ENCODE assay signal across 26 cellular contexts in genomic region chr12:119775246-119775895, GRCh38.
"Had no signal": no experiment of that assay in that cellular context is flagged by ENCODE, and none has a peak within 500 bp of the region (broad histone marks: within the 10 kb centered on the region; RNA-seq: fewer than 3 reads in every experiment).

No MANE protein-coding gene starts in this region.

- ATAC-seq: body of pancreas; effector memory CD8-positive, alpha-beta T cell; naive thymus-derived CD4-positive, alpha-beta T cell; stimulated activated naive B cell treated with anti-CD40 and anti-IgM and Interleukin-4, amounts not matched to agents 10 μg/mL and 1 μg/mL and 100 μg/mL, for 72 hours had no signal

- H3K4me3 ChIP-seq: adrenal gland, body of pancreas, hepatocyte, ovary, sigmoid colon, stomach, thyroid gland, upper lobe of left lung, vagina had no signal

- H3K27ac Mint-ChIP-seq: activated naive CD4-positive, alpha-beta T cell treated with anti-CD3 and anti-CD28 coated beads for 36 hours; activated naive CD8-positive, alpha-beta T cell treated with anti-CD3 and anti-CD28 coated beads for 36 hours; effector memory CD8-positive, alpha-beta T cell; naive thymus-derived CD4-positive, alpha-beta T cell; progenitor cell of endocrine pancreas; stimulated activated naive B cell treated with anti-CD40 and anti-IgM and Interleukin-4, amounts not matched to agents 10 μg/mL and 1 μg/mL and 100 μg/mL, for 72 hours had no signal

- H3K36me3 ChIP-seq: adrenal gland, ovary, sigmoid colon, thyroid gland, upper lobe of left lung, vagina had no signal

- H3K27me3 Mint-ChIP-seq: activated naive CD8-positive, alpha-beta T cell treated with anti-CD3 and anti-CD28 coated beads for 36 hours; effector memory CD8-positive, alpha-beta T cell; naive thymus-derived CD4-positive, alpha-beta T cell; progenitor cell of endocrine pancreas; stimulated activated naive B cell treated with anti-CD40 and anti-IgM and Interleukin-4, amounts not matched to agents 10 μg/mL and 1 μg/mL and 100 μg/mL, for 72 hours had no signal

- H3K9me3 Mint-ChIP-seq: activated naive CD4-positive, alpha-beta T cell treated with anti-CD3 and anti-CD28 coated beads for 36 hours; activated naive CD8-positive, alpha-beta T cell treated with anti-CD3 and anti-CD28 coated beads for 36 hours; effector memory CD8-positive, alpha-beta T cell; naive thymus-derived CD4-positive, alpha-beta T cell; stimulated activated naive B cell treated with anti-CD40 and anti-IgM and Interleukin-4, amounts not matched to agents 10 μg/mL and 1 μg/mL and 100 μg/mL, for 72 hours had no signal

- H3K27me3 ChIP-seq: adrenal gland, body of pancreas, hepatocyte, ovary, sigmoid colon, stomach, thyroid gland, upper lobe of left lung, vagina had no signal

- H3K27ac ChIP-seq: adrenal gland, body of pancreas, hepatocyte, ovary, sigmoid colon, stomach, thyroid gland, upper lobe of left lung, vagina, VCaP had no signal

- H3K4me2 ChIP-seq: hepatocyte had no signal

- H3K79me2 ChIP-seq: hepatocyte had no signal

- H3K4me1 ChIP-seq: adrenal gland, body of pancreas, sigmoid colon, thyroid gland, upper lobe of left lung, vagina had no signal

- H3K4me3 Mint-ChIP-seq: activated naive CD4-positive, alpha-beta T cell treated with anti-CD3 and anti-CD28 coated beads for 36 hours; activated naive CD8-positive, alpha-beta T cell treated with anti-CD3 and anti-CD28 coated beads for 36 hours; effector memory CD8-positive, alpha-beta T cell; naive thymus-derived CD4-positive, alpha-beta T cell; stimulated activated naive B cell treated with anti-CD40 and anti-IgM and Interleukin-4, amounts not matched to agents 10 μg/mL and 1 μg/mL and 100 μg/mL, for 72 hours had no signal

- H3K4me1 Mint-ChIP-seq: activated naive CD8-positive, alpha-beta T cell treated with anti-CD3 and anti-CD28 coated beads for 36 hours; naive thymus-derived CD4-positive, alpha-beta T cell; stimulated activated naive B cell treated with anti-CD40 and anti-IgM and Interleukin-4, amounts not matched to agents 10 μg/mL and 1 μg/mL and 100 μg/mL, for 72 hours had no signal

- DNase-seq: activated CD4-positive, alpha-beta T cell treated with anti-CD3 and anti-CD28 coated beads for 4 hours; activated CD4-positive, alpha-beta T cell treated with anti-CD3 and anti-CD28 coated beads, Interleukin-2, amount 50 U/mL, for 4 hours; activated effector memory CD4-positive, alpha-beta T cell treated with Interleukin-2 at 50 U/mL for 16 hours; activated naive CD4-positive, alpha-beta T cell treated with anti-CD3 and anti-CD28 coated beads for 36 hours; activated naive CD8-positive, alpha-beta T cell treated with anti-CD3 and anti-CD28 coated beads for 36 hours; adrenal gland; aorta; body of pancreas; cortex of kidney; effector memory CD8-positive, alpha-beta T cell; glutamatergic neuron; midbrain; naive thymus-derived CD4-positive, alpha-beta T cell; ovary; retina; sigmoid colon; small intestine; stimulated activated CD4-positive, alpha-beta T cell treated with anti-CD3 and anti-CD28 coated beads, Interleukin-2, amount 100 ng/mL, for 24 hours; stimulated activated naive B cell treated with anti-CD40 and anti-IgM and Interleukin-4, amounts not matched to agents 10 μg/mL and 1 μg/mL and 100 μg/mL, for 72 hours; stomach; thyroid gland; upper lobe of left lung had no signal
